Comparison of ENCODE assay signal across 14 cellular contexts in genomic region chr1:69263982-69264381, GRCh38.
A peak's percentile ranks its signal among the peaks of the same experiment; 100 is the strongest.
DNase-seq lines count a peak whose midpoint lies in the region; ATAC-seq and TF ChIP-seq lines count a peak whose summit lies in the region.
"Had no signal": no experiment of that assay in that cellular context is flagged by ENCODE, and none has a peak within 500 bp of the region (broad histone marks: within the 10 kb centered on the region; RNA-seq: fewer than 3 reads in every experiment).

No MANE protein-coding gene starts in this region.

- H3K4me3 Mint-ChIP-seq in T-helper 17 cell, result no peak overlapping the region
- H3K4me3 Mint-ChIP-seq: activated T-helper 17 cell treated with anti-CD3 and anti-CD28 coated beads, Interleukin-2, amount 50 U/mL, for 72 hours; HFFc6 had no signal

- TF ChIP-seq RAD21 in Ishikawa (IDR thresholded peaks at IDR 0.05; ENCODE audit: low read depth), result no peak

- no peaks in the 10 kb centered on the region for H3K9me3 ChIP-seq in T-helper 17 cell (ENCODE audit: control insufficient read depth, low read length, poor library complexity, severe bottlenecking)
- H3K9me3 ChIP-seq: BE2C, stomach had no signal

- DNase-seq in Ammon's horn (ENCODE audit: low spot score) (peak; percentile 27), NCI-H69 (lab: John Stamatoyannopoulos, UW) (peak; percentile 97), glomerular visceral epithelial cell (ENCODE audit: extremely low spot score) (peak; percentile 36), NAMALWA (ENCODE audit: low spot score) (no peak), T-helper 17 cell (no peak)
- no peak for DNase-seq in activated CD8-positive, alpha-beta memory T cell treated with anti-CD3 and anti-CD28 coated beads for 24 hours
- DNase-seq: BE2C; HFFc6; stimulated activated CD4-positive, alpha-beta T cell treated with anti-CD3 and anti-CD28 coated beads, Interleukin-4, amount 100 ng/mL, for 1 hour; stomach had no signal

- ATAC-seq in HG03439 (IDR thresholded peaks at IDR 0.05; ENCODE audit: unreplicated experiment) (no peak), T-helper 17 cell (no peak)
- ATAC-seq: activated T-helper 17 cell treated with anti-CD3 and anti-CD28 coated beads, Interleukin-2, amount 50 U/mL, for 72 hours; left lobe of liver had no signal

- H3K4me1 Mint-ChIP-seq in T-helper 17 cell, result no peaks in the 10 kb centered on the region
- H3K4me1 Mint-ChIP-seq: activated T-helper 17 cell treated with anti-CD3 and anti-CD28 coated beads, Interleukin-2, amount 50 U/mL, for 72 hours had no signal

- no peaks in the 10 kb centered on the region for H3K27me3 Mint-ChIP-seq in T-helper 17 cell
- H3K27me3 Mint-ChIP-seq: activated T-helper 17 cell treated with anti-CD3 and anti-CD28 coated beads, Interleukin-2, amount 50 U/mL, for 72 hours had no signal

- no peaks in the 10 kb centered on the region for H3K36me3 Mint-ChIP-seq in T-helper 17 cell (ENCODE audit: low read depth)

- no peak overlapping the region for H3K27ac Mint-ChIP-seq in T-helper 17 cell
- H3K27ac Mint-ChIP-seq: activated T-helper 17 cell treated with anti-CD3 and anti-CD28 coated beads, Interleukin-2, amount 50 U/mL, for 72 hours; HFFc6 had no signal

- no peak for TF ChIP-seq EP300 in Ishikawa (IDR thresholded peaks at IDR 0.05; ENCODE audit: borderline replicate concordance)

TF ChIP-seq in Ishikawa, 13 proteins besides CTCF, POLR2A, EP300 and RAD21:
- no peak for TF ChIP-seq CREB1 (IDR thresholded peaks at IDR 0.05; ENCODE audit: low read depth)
- no peak for TF ChIP-seq TCF12 (IDR thresholded peaks at IDR 0.05; ENCODE audit: low read depth)
- peak; percentile 69 for TF ChIP-seq CEBPB (IDR thresholded peaks at IDR 0.05)
- peak; percentile 49; the same call in 1 of the 2 replicates for TF ChIP-seq NFIC (IDR thresholded peaks at IDR 0.05)

Comparison
In these comparisons a context has a peak if more than half of its experiments do, and no peak if none do; other contexts are left out.
1. DNase-seq: peak in Ammon's horn (single experiment), NCI-H69 (single experiment) and glomerular visceral epithelial cell (single experiment); none in activated CD8-positive, alpha-beta memory T cell treated with anti-CD3 and anti-CD28 coated beads for 24 hours (single experiment), NAMALWA (single experiment) and T-helper 17 cell (0 of 3).